In the genomic region with DNA sequence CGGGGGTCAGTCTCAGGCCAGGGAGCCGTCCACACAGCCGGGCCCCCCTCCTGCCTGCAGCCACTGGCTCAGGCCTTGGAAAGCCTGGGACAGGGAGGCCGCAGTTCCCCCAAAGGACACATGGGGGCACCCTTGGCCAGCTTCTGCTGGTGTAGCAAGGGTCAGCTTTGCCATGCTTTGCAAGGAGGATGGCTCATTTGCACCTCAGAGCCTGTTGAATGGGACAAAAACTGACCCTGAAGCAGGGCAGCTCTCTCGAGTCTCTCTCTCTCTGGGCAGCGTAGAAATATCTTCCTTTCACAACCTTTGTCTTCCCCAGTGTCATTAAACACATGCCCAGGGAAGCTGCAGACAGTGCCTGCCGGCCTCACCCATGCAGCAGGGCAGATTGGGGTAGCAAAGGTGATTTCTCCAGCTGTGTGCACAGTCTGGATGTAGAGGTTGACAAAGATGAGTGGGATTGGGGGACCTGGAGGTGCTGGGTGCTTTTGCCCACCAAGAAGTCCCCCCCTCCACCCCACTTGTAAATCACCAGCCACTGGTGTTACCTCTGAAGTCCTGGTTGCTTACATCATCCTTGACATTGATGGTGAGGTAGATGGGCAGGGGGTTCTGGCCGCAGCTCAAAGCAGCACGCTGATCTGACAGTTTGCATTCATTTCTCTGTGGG, we compare ENCODE assay signal across 1 cellular context.
TF ChIP-seq lines count a peak whose summit lies in the region.

No MANE protein-coding gene starts in this region.

TF ChIP-seq in SK-N-SH, 30 proteins besides CTCF, POLR2A, EP300 and RAD21 (continued from another document):
- TF ChIP-seq, protein P1, sequence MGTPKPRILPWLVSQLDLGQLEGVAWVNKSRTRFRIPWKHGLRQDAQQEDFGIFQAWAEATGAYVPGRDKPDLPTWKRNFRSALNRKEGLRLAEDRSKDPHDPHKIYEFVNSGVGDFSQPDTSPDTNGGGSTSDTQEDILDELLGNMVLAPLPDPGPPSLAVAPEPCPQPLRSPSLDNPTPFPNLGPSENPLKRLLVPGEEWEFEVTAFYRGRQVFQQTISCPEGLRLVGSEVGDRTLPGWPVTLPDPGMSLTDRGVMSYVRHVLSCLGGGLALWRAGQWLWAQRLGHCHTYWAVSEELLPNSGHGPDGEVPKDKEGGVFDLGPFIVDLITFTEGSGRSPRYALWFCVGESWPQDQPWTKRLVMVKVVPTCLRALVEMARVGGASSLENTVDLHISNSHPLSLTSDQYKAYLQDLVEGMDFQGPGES (IDR thresholded peaks at IDR 0.05; ENCODE audit: low read depth, low read length): no peak
